Comparison of ENCODE assay signal across 11 cellular contexts in the genomic region with DNA sequence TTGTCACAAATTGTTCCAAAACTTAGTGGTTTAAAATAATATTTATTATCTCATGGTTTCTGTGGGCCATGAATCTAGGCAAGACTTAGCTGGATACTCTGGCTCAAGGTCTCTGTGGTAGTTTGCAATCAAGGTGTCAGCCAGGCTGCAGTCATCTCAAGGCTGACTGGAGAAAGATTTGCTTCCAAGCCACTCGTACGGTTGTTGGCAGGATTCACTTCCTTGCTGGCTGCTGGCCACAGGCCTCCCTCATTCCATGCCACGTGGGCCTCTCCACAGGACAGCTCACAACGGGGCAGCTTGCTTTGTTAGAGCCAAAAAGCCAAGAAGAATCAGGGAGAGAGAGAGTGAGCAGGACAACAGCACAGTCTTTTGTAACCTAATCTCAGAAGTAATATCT.
A peak's percentile ranks its signal among the peaks of the same experiment; 100 is the strongest.
DNase-seq lines count a peak whose midpoint lies in the region; ATAC-seq, FAIRE-seq and TF ChIP-seq lines count a peak whose summit lies in the region.
"Had no signal": no experiment of that assay in that cellular context is flagged by ENCODE, and none has a peak within 500 bp of the region (broad histone marks: within the 10 kb centered on the region; RNA-seq: fewer than 3 reads in every experiment).

No MANE protein-coding gene starts in this region.

- FAIRE-seq in keratinocyte (lab: Jason Lieb, UNC): peak; percentile 90

- H3K36me3 ChIP-seq in keratinocyte (ENCODE audit: control insufficient read depth in 2 of 2, extremely low read depth in 1 of 2, insufficient read depth in 2 of 2, low read length in 2 of 2): peaks cover 0 to 7% of the 10 kb centered on the region in 2 experiments
- H3K36me3 ChIP-seq in tibial artery: peaks cover 0 to 4% (median 0%) of the 10 kb centered on the region in 3 donors
- no peaks in the 10 kb centered on the region for H3K36me3 ChIP-seq in effector memory CD4-positive, alpha-beta T cell (ENCODE audit: control insufficient read depth, insufficient read depth, low read length)

- H3K4me1 Mint-ChIP-seq in HFFc6 (ENCODE audit: low read depth): peaks cover 56% of the 10 kb centered on the region

- peak; percentile 92 for DNase-seq in HFFc6
- DNase-seq in astrocyte of the spinal cord (ENCODE audit: low read depth, low spot score): peak; percentile 96
- no peak for DNase-seq in keratinocyte (ENCODE audit: low read depth, low spot score)
- DNase-seq in tibial artery: peak; percentile 29 to 71
- DNase-seq in NCI-H1048 (lab: John Stamatoyannopoulos, UW): no peak
- no peak for DNase-seq in DMS53 (lab: John Stamatoyannopoulos, UW)
- no peak for DNase-seq in effector memory CD4-positive, alpha-beta T cell
- DNase-seq: erythroblast, NCI-H526 treated with DMSO at 0.1 percent for 48 hours, retina had no signal

- H3K9me3 ChIP-seq in keratinocyte (ENCODE audit: control insufficient read depth, low read depth, low read length) (no peaks in the 10 kb centered on the region), tibial artery (no peaks in the 10 kb centered on the region)
- H3K9me3 ChIP-seq in effector memory CD4-positive, alpha-beta T cell (ENCODE audit: control insufficient read depth, low read length): no peaks in the 10 kb centered on the region

- H3K27ac ChIP-seq in keratinocyte (ENCODE audit: control insufficient read depth, insufficient read depth, low read length): peak overlapping the region; percentile 31
- H3K27ac ChIP-seq in tibial artery: no peak overlapping the region
- no peak overlapping the region for H3K27ac ChIP-seq in effector memory CD4-positive, alpha-beta T cell (ENCODE audit: insufficient read depth, low read length, poor library complexity, severe bottlenecking)

- H3K27me3 Mint-ChIP-seq in HFFc6 (ENCODE audit: insufficient read depth): no peaks in the 10 kb centered on the region; the same call in none of the 2 replicates

- H3K9ac ChIP-seq in keratinocyte (ENCODE audit: control insufficient read depth, extremely low read depth, insufficient read depth, low read length): no peak overlapping the region

- intact Hi-C loops in tibial artery (cut with DNase I; ENCODE audit: low total_unique reads): no loop called here

- H2AFZ ChIP-seq in keratinocyte (ENCODE audit: control insufficient read depth, low read length): no peak overlapping the region

- H3K27me3 ChIP-seq in keratinocyte (ENCODE audit: control insufficient read depth, extremely low read depth, insufficient read depth, low read length) (no peaks in the 10 kb centered on the region), tibial artery (no peaks in the 10 kb centered on the region)
- H3K27me3 ChIP-seq in effector memory CD4-positive, alpha-beta T cell (replicated peaks; ENCODE audit: control insufficient read depth, insufficient read depth, low read length, poor library complexity, severe bottlenecking): no peaks in the 10 kb centered on the region

- H3K79me2 ChIP-seq in keratinocyte (ENCODE audit: control insufficient read depth, insufficient read depth, low read length): peaks cover 2% of the 10 kb centered on the region

- no peaks in the 10 kb centered on the region for H3K9me3 Mint-ChIP-seq in HFFc6

- in situ Hi-C loops in astrocyte of the spinal cord (cut with HindIII; ENCODE audit: low sequenced_read_pairs): no loop called here

- H3K4me2 ChIP-seq in keratinocyte (ENCODE audit: control insufficient read depth, extremely low read depth, insufficient read depth, low read depth, low read length): peak overlapping the region; percentile 7

- H4K20me1 ChIP-seq in keratinocyte (ENCODE audit: control insufficient read depth, extremely low read depth, insufficient read depth, low read length): no peaks in the 10 kb centered on the region

- dilution Hi-C loops in keratinocyte (cut with MboI; ENCODE audit: extremely low pct_ligation_motif_present, low sequenced_read_pairs): no loop called here

- H3K4me1 ChIP-seq in keratinocyte (ENCODE audit: control insufficient read depth, extremely low read depth, insufficient read depth, low read length): peaks cover 15% of the 10 kb centered on the region
- H3K4me1 ChIP-seq in tibial artery: peaks cover 0 to 4% (median 0%) of the 10 kb centered on the region in 4 donors
- no peaks in the 10 kb centered on the region for H3K4me1 ChIP-seq in effector memory CD4-positive, alpha-beta T cell (ENCODE audit: control insufficient read depth, insufficient read depth, low read length, poor library complexity, severe bottlenecking)

- peak overlapping the region; percentile 44 for H3K4me3 Mint-ChIP-seq in HFFc6

- ATAC-seq in GM18511 (IDR thresholded peaks at IDR 0.05; ENCODE audit: unreplicated experiment): no peak

- H3K4me3 ChIP-seq in astrocyte of the spinal cord (ENCODE audit: low read depth, low read length): no peak overlapping the region
- H3K4me3 ChIP-seq in keratinocyte (ENCODE audit: control insufficient read depth in 2 of 3, extremely low read depth in 1 of 3, insufficient read depth in 2 of 3, low read depth in 1 of 3, low read length in 3 of 3): no peak overlapping the region
- no peak overlapping the region for H3K4me3 ChIP-seq in tibial artery
- no peak overlapping the region for H3K4me3 ChIP-seq in effector memory CD4-positive, alpha-beta T cell (ENCODE audit: insufficient read depth, low read depth, low read length, poor library complexity, severe bottlenecking)

- TF ChIP-seq CTCF in HFFc6 (IDR thresholded peaks at IDR 0.05) (no peak), astrocyte of the spinal cord (IDR thresholded peaks at IDR 0.05; ENCODE audit: low read depth, low read length) (no peak), keratinocyte (optimal IDR thresholded peaks at IDR 0.05 in 1 of 3, IDR thresholded peaks at IDR 0.05 in 1 of 3, conservative IDR thresholded peaks at IDR 0.05 in 1 of 3; ENCODE audit: extremely low read depth in 1 of 3, insufficient read depth in 2 of 3, low read length in 3 of 3) (no peak), tibial artery (IDR thresholded peaks at IDR 0.05) (no peak)

- H3K36me3 Mint-ChIP-seq in HFFc6 (ENCODE audit: low read depth): peaks cover 33% of the 10 kb centered on the region

- peak overlapping the region; percentile 79 for H3K27ac Mint-ChIP-seq in HFFc6

- peaks cover 4% of the 10 kb centered on the region for H3K9me1 ChIP-seq in keratinocyte (ENCODE audit: control insufficient read depth, extremely low read depth, insufficient read depth, low read length)

Comparison
In these comparisons a context has a peak if more than half of its experiments do, and no peak if none do; other contexts are left out.
1. DNase-seq: peak in HFFc6 (single experiment), astrocyte of the spinal cord (single experiment) and tibial artery (2 of 2); none in keratinocyte (single experiment), NCI-H1048 (single experiment), DMS53 (single experiment) and effector memory CD4-positive, alpha-beta T cell (0 of 3).